1 cellular context compared by ENCODE assay signal in the genomic region with DNA sequence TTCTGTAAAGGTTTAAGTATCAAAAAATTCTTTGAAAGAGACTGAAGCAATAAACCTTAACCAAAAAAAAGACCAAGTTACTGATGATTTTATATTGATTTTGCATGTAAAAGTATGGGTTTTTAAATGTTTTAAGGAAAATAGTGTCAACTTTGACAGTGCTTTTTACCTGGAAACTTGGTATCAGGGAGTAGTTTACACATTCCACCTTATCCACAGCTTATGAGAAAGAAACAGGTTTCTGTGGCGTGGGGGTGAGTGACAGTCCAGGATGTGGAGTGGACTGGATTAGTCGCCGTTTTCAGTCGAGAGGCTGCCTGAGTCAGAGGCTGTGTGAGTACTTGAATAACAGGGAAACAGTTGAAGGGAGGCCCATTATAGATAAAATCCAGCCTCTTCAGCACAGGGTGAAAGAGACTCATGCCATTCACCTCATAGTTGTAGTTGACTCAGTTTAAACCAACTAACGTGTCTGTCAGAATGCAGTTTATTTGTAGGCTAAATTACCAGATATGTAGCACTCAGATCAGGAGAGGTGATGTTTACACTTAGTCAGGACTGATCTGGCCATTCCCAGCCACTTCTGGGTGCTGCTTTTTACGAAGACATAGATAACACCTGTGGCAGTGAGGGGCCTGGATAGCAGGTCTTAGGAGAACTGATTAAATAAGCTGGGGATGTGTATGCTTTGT.
TF ChIP-seq lines count a peak whose summit lies in the region.

No MANE protein-coding gene starts in this region.

TF ChIP-seq in GM12878, 131 proteins besides CTCF, POLR2A, EP300 and RAD21 (continued from another document):
- TF ChIP-seq, protein P1, sequence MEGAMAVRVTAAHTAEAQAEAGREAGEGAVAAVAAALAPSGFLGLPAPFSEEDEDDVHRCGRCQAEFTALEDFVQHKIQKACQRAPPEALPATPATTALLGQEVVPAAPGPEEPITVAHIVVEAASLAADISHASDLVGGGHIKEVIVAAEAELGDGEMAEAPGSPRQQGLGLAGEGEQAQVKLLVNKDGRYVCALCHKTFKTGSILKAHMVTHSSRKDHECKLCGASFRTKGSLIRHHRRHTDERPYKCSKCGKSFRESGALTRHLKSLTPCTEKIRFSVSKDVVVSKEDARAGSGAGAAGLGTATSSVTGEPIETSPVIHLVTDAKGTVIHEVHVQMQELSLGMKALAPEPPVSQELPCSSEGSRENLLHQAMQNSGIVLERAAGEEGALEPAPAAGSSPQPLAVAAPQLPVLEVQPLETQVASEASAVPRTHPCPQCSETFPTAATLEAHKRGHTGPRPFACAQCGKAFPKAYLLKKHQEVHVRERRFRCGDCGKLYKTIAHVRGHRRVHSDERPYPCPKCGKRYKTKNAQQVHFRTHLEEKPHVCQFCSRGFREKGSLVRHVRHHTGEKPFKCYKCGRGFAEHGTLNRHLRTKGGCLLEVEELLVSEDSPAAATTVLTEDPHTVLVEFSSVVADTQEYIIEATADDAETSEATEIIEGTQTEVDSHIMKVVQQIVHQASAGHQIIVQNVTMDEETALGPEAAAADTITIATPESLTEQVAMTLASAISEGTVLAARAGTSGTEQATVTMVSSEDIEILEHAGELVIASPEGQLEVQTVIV (IDR thresholded peaks at IDR 0.05; ENCODE audit: borderline replicate concordance, partially characterized antibody) = no peak
- TF ChIP-seq BMI1 (IDR thresholded peaks at IDR 0.05; ENCODE audit: borderline replicate concordance) (no peak), HDAC2 (IDR thresholded peaks at IDR 0.05) (no peak), WRNIP1 (IDR thresholded peaks at IDR 0.05; ENCODE audit: borderline replicate concordance, low read depth, low read length) (0 out of 2 replicates have a peak, but pooled peaks have one; percentile 23), RAD51 (IDR thresholded peaks at IDR 0.05) (0 out of 2 replicates have a peak, but pooled peaks have one; percentile 6), JUND (IDR thresholded peaks at IDR 0.05; ENCODE audit: low read depth, low read length) (no peak), ZBED1 (IDR thresholded peaks at IDR 0.05; ENCODE audit: borderline replicate concordance) (no peak)
